Comparison of ENCODE assay signal across 14 cellular contexts in genomic region chr1:76354236-76354635, GRCh38.
"Had no signal": no experiment of that assay in that cellular context is flagged by ENCODE, and none has a peak within 500 bp of the region (broad histone marks: within the 10 kb centered on the region; RNA-seq: fewer than 3 reads in every experiment).

No MANE protein-coding gene starts in this region.

- H3K4me3 ChIP-seq: colonic mucosa, coronary artery, dorsolateral prefrontal cortex, esophagus muscularis mucosa, esophagus squamous epithelium, gastrocnemius medialis, gastroesophageal sphincter, heart left ventricle, heart right ventricle, hepatocyte had no signal

- H3K9me3 ChIP-seq: colonic mucosa, esophagus muscularis mucosa, esophagus squamous epithelium, gastrocnemius medialis, gastroesophageal sphincter, heart left ventricle, heart right ventricle had no signal

- H3K4me1 ChIP-seq: colonic mucosa, esophagus muscularis mucosa, esophagus squamous epithelium, foreskin keratinocyte, gastrocnemius medialis, gastroesophageal sphincter, heart left ventricle, heart right ventricle had no signal

- H3K36me3 ChIP-seq: colonic mucosa, esophagus muscularis mucosa, esophagus squamous epithelium, gastrocnemius medialis, gastroesophageal sphincter, heart left ventricle, heart right ventricle had no signal

- H3K27ac ChIP-seq: colonic mucosa, coronary artery, epithelial cell of prostate, esophagus muscularis mucosa, esophagus squamous epithelium, foreskin keratinocyte, gastrocnemius medialis, gastroesophageal sphincter, heart left ventricle, heart right ventricle, hepatocyte had no signal

- ATAC-seq: effector memory CD8-positive, alpha-beta T cell; esophagus mucosa; foreskin keratinocyte; gastrocnemius medialis; gastroesophageal sphincter; heart left ventricle; heart right ventricle had no signal
